ENCODE assay signal across 8 cellular contexts in the genomic region with DNA sequence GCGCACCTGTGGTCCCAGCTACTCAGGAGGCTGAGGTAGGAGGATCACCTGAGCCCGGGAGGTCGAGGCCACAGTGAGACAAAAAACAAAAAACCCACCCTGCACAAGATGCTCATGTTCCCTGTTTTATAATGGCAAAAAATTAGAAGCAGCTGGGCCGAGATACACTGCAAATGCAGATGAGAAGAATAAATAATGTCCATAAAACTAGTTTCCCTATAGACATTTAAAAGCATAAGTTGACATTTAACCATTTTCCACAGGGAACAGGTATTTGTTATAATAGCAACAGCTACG. TPM values are rescaled to one million over a fixed set of nuclear protein-coding genes. Genes with fewer than 3 reads are reported as not detected.
DNase-seq lines count a peak whose midpoint lies in the region; ATAC-seq and TF ChIP-seq lines count a peak whose summit lies in the region.

No MANE protein-coding gene starts in this region.

- 0 out of 2 replicates have a peak, but pooled peaks cover 3% of the 10 kb centered on the region for H3K9me3 ChIP-seq in HAP-1

- no peak overlapping the region for H3K27ac Mint-ChIP-seq in glutamatergic neuron (ENCODE audit: unreplicated experiment)

- no peaks in the 10 kb centered on the region; the same call in 1 of the 2 replicates for H3K36me3 ChIP-seq in HAP-1 (replicated peaks)

- H3K27me3 Mint-ChIP-seq in glutamatergic neuron (ENCODE audit: unreplicated experiment) = peaks cover 4% of the 10 kb centered on the region

- H3K4me3 ChIP-seq in HAP-1 = peak overlapping the region; percentile 89
- peak overlapping the region; percentile 87 for H3K4me3 ChIP-seq in WI38 (ENCODE audit: low read depth, low read length)

- DNase-seq in HAP-1 (ENCODE audit: low spot score in 2 of 2) (no peak), glutamatergic neuron (no peak), smooth muscle cell of the brain vasculature (ENCODE audit: low read depth, low spot score) (peak; percentile 1), NCI-H1694 (lab: John Stamatoyannopoulos, UW) (no peak), GOT3 (lab: John Stamatoyannopoulos, UW) (no peak)

- H3K27me3 ChIP-seq in HAP-1 (ENCODE audit: low read depth) = no peaks in the 10 kb centered on the region

- no peak for TF ChIP-seq CTCF in WI38 (IDR thresholded peaks at IDR 0.05; ENCODE audit: low read depth, low read length)
- TF ChIP-seq CTCF in glutamatergic neuron (IDR thresholded peaks at IDR 0.05; ENCODE audit: partially characterized antibody, unreplicated experiment) = no peak

- peak overlapping the region; percentile 84 for H3K4me3 Mint-ChIP-seq in glutamatergic neuron (ENCODE audit: unreplicated experiment)

- peaks cover 7% of the 10 kb centered on the region for H3K4me1 Mint-ChIP-seq in glutamatergic neuron (ENCODE audit: low read depth, unreplicated experiment)

- H3K9me3 Mint-ChIP-seq in glutamatergic neuron (ENCODE audit: unreplicated experiment) = peaks cover 6% of the 10 kb centered on the region

- H3K36me3 Mint-ChIP-seq in glutamatergic neuron (ENCODE audit: unreplicated experiment) = no peaks in the 10 kb centered on the region

- in situ Hi-C loops in HAP-1 (cut with MboI; ENCODE audit: low sequenced_read_pairs) = no loop called here

- ATAC-seq in GM18517 (IDR thresholded peaks at IDR 0.05; ENCODE audit: unreplicated experiment) (no peak), HG03520 (IDR thresholded peaks at IDR 0.05; ENCODE audit: unreplicated experiment) (no peak)

- peaks cover 9% of the 10 kb centered on the region for H3K4me1 ChIP-seq in HAP-1

RNA-seq across cellular contexts. Expression of gene SCAP, which starts 0.5 kb away (rescaled TPM):
- 82.7 TPM for total RNA-seq in glutamatergic neuron (ENCODE audit: unreplicated experiment)

RNA-seq across cellular contexts. Expression of gene ELP6, which starts 37.2 kb away (rescaled TPM):
- 40.0 TPM for total RNA-seq in glutamatergic neuron (ENCODE audit: unreplicated experiment)
